ENCODE assay signal across 9 cellular contexts in the genomic region with DNA sequence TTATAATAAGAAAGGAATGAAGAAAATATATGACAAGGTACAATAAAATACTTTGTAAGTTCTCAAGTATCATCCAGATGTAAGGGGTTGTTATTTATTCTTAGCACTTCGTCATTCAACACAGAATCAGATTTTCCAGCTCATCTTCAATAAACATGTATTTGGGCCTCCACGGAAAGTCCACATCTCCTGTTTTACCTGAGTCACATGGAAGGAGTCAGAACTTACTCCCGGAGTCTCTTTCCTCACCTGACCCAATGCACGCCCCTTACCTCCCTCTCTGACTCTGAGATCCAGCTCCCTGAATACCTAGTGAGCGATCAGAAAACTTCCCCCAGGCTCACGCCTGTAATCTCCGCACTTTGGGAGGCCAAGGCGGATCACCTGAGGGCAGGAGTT. TPM values are rescaled to one million over a fixed set of nuclear protein-coding genes. Genes with fewer than 3 reads are reported as not detected.
A peak's percentile ranks its signal among the peaks of the same experiment; 100 is the strongest.
DNase-seq lines count a peak whose midpoint lies in the region; ATAC-seq and TF ChIP-seq lines count a peak whose summit lies in the region.
"Had no signal": no experiment of that assay in that cellular context is flagged by ENCODE, and none has a peak within 500 bp of the region (broad histone marks: within the 10 kb centered on the region; RNA-seq: fewer than 3 reads in every experiment).

No MANE protein-coding gene starts in this region.

- CTCF ChIA-PET in activated naive CD4-positive, alpha-beta T cell treated with anti-CD3 and anti-CD28 coated beads, Interleukin-2, amount 10 ng/mL, durations not matched to agents 7 days and 5 days (lab: Charles Lee), result interaction anchor here (0.9 to 2.4 kb wide), 4 partner anchors 14 to 378 kb away, joined by 3 to 7 read pairs (median 6); no protein-coding TSS in a partner anchor

- peak overlapping the region; percentile 91 for H3K4me3 Mint-ChIP-seq in activated naive CD4-positive, alpha-beta T cell treated with anti-CD3 and anti-CD28 coated beads, Interleukin-2, amount 10 ng/mL, durations not matched to agents 7 days and 5 days
- H3K4me3 Mint-ChIP-seq in memory B cell (peak overlapping the region; percentile 99), type B pancreatic cell (peak overlapping the region; percentile 98)

- H3K4me1 Mint-ChIP-seq in activated naive CD4-positive, alpha-beta T cell treated with anti-CD3 and anti-CD28 coated beads, Interleukin-2, amount 10 ng/mL, durations not matched to agents 7 days and 5 days, result peaks cover 75% of the 10 kb centered on the region
- H3K4me1 Mint-ChIP-seq in memory B cell (peaks cover 47% of the 10 kb centered on the region), type B pancreatic cell (ENCODE audit: unreplicated experiment) (peaks cover 37% of the 10 kb centered on the region)

- H3K27me3 Mint-ChIP-seq in activated naive CD4-positive, alpha-beta T cell treated with anti-CD3 and anti-CD28 coated beads, Interleukin-2, amount 10 ng/mL, durations not matched to agents 7 days and 5 days, result no peaks in the 10 kb centered on the region
- no peaks in the 10 kb centered on the region for H3K27me3 Mint-ChIP-seq in memory B cell
- no peaks in the 10 kb centered on the region for H3K27me3 Mint-ChIP-seq in type B pancreatic cell

- no peak for DNase-seq in activated naive CD4-positive, alpha-beta T cell treated with anti-CD3 and anti-CD28 coated beads, Interleukin-2, amount 10 ng/mL, durations not matched to agents 7 days and 5 days
- DNase-seq in activated naive CD4-positive, alpha-beta T cell (lab: John Stamatoyannopoulos, UW), result no peak
- no peak for DNase-seq in astrocyte of the cerebellum (ENCODE audit: low read depth)
- no peak for DNase-seq in memory B cell (ENCODE audit: low spot score in 2 of 2)
- DNase-seq in type B pancreatic cell (ENCODE audit: extremely low spot score, unreplicated experiment), result no peak
- no peak for DNase-seq in HK-2 (ENCODE audit: unreplicated experiment)
- DNase-seq in RPMI8226, result no peak
- no peak for DNase-seq in islet precursor cell
- DNase-seq: retina had no signal

- H3K9me3 Mint-ChIP-seq in activated naive CD4-positive, alpha-beta T cell treated with anti-CD3 and anti-CD28 coated beads, Interleukin-2, amount 10 ng/mL, durations not matched to agents 7 days and 5 days, result no peaks in the 10 kb centered on the region
- no peaks in the 10 kb centered on the region for H3K9me3 Mint-ChIP-seq in memory B cell
- H3K9me3 Mint-ChIP-seq in type B pancreatic cell, result no peaks in the 10 kb centered on the region

- peak overlapping the region; percentile 97 for H3K27ac Mint-ChIP-seq in activated naive CD4-positive, alpha-beta T cell treated with anti-CD3 and anti-CD28 coated beads, Interleukin-2, amount 10 ng/mL, durations not matched to agents 7 days and 5 days
- H3K27ac Mint-ChIP-seq in memory B cell (peak overlapping the region; percentile 99), type B pancreatic cell (peak overlapping the region; percentile 100)

- H3K4me3 ChIP-seq in astrocyte of the cerebellum (ENCODE audit: low read depth, low read length), result peak overlapping the region; percentile 83

- TF ChIP-seq CTCF in astrocyte of the cerebellum (IDR thresholded peaks at IDR 0.05; ENCODE audit: low read depth, low read length, missing control alignments) (no peak), type B pancreatic cell (conservative IDR thresholded peaks at IDR 0.05) (no peak)

- no peak for ATAC-seq in memory B cell (ENCODE audit: low read depth)

- in situ Hi-C loops in astrocyte of the cerebellum (cut with HindIII; ENCODE audit: low sequenced_read_pairs), result no loop called here

- H3K36me3 Mint-ChIP-seq in activated naive CD4-positive, alpha-beta T cell treated with anti-CD3 and anti-CD28 coated beads, Interleukin-2, amount 10 ng/mL, durations not matched to agents 7 days and 5 days, result peaks cover 2% of the 10 kb centered on the region
- H3K36me3 Mint-ChIP-seq in memory B cell (no peaks in the 10 kb centered on the region), type B pancreatic cell (no peaks in the 10 kb centered on the region)

RNA-seq across cellular contexts. Expression of gene PMVK, which starts 1.5 kb away (rescaled TPM):
- total RNA-seq in type B pancreatic cell (ENCODE audit: low replicate concordance), result 30.3 and 46.2 TPM in 2 replicates

RNA-seq across cellular contexts. Expression of gene PBXIP1, which starts 17.9 kb away (rescaled TPM):
- 57.3 and 65.8 TPM in 2 replicates for total RNA-seq in type B pancreatic cell (ENCODE audit: low replicate concordance)

RNA-seq across cellular contexts. Expression of gene PYGO2, which starts 23.6 kb away (rescaled TPM):
- 48.1 and 49.0 TPM in 2 replicates for total RNA-seq in type B pancreatic cell (ENCODE audit: low replicate concordance)

RNA-seq across cellular contexts. Expression of gene SHC1, which starts 32.6 kb away (rescaled TPM):
- total RNA-seq in type B pancreatic cell (ENCODE audit: low replicate concordance), result 65.3 and 87.8 TPM in 2 replicates

RNA-seq across cellular contexts. Expression of gene CKS1B, which starts 36.5 kb away (rescaled TPM):
- total RNA-seq in type B pancreatic cell (ENCODE audit: low replicate concordance), result 58.8 and 119 TPM in 2 replicates
